1 cellular context compared by ENCODE assay signal in the genomic region with DNA sequence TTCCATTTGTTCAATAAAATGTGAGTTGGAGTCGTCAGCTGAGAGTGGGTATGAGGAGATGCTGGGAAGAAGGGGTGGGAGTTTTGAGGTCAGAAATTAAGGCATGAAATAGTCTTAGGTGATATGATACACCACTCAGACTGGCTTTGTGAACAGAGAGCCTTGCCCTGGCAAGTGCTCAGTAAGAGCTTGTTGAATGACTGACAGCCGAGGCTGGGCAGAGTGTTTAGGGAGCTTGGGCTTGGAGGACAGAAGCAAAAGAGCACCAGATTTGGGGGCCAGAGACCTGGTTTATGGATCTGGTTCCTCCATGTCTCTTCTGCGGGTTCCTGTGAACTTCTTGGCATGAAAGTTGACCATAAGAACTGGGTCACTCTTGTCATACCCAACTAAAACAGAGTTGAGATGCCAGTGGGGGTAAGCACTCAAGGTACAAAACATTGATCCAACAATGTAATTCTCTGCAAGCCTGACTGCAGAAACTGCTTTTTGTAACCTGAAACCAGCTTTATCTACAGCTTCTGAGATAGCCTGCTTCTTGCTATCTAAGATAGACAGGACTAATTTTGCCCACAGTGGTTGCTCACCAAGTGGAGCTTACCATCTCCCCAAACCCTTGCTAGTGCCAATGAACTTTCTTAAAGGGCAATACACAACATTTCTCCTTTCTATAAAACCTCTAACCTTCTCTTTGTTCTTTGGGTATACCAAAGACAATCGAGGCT.
TF ChIP-seq lines count a peak whose summit lies in the region.

No MANE protein-coding gene starts in this region.

TF ChIP-seq in WTC11, 78 proteins besides CTCF, POLR2A, EP300 and RAD21 (continued from another document):
- TF ChIP-seq, protein P1, sequence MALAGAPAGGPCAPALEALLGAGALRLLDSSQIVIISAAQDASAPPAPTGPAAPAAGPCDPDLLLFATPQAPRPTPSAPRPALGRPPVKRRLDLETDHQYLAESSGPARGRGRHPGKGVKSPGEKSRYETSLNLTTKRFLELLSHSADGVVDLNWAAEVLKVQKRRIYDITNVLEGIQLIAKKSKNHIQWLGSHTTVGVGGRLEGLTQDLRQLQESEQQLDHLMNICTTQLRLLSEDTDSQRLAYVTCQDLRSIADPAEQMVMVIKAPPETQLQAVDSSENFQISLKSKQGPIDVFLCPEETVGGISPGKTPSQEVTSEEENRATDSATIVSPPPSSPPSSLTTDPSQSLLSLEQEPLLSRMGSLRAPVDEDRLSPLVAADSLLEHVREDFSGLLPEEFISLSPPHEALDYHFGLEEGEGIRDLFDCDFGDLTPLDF (CRISPR knock-in tag; IDR thresholded peaks at IDR 0.05): no peak
- no peak for TF ChIP-seq FOXP1 (CRISPR knock-in tag; IDR thresholded peaks at IDR 0.05; ENCODE audit: borderline replicate concordance)
- TF ChIP-seq ZNF416 (CRISPR knock-in tag; IDR thresholded peaks at IDR 0.05): no peak
